19 cellular contexts compared by ENCODE assay signal in genomic region chr7:24734306-24734705, GRCh38. TPM values are rescaled to one million over a fixed set of nuclear protein-coding genes. Genes with fewer than 3 reads are reported as not detected.
A peak's percentile ranks its signal among the peaks of the same experiment; 100 is the strongest.
DNase-seq lines count a peak whose midpoint lies in the region; ATAC-seq and TF ChIP-seq lines count a peak whose summit lies in the region.
"Had no signal": no experiment of that assay in that cellular context is flagged by ENCODE, and none has a peak within 500 bp of the region (broad histone marks: within the 10 kb centered on the region; RNA-seq: fewer than 3 reads in every experiment).

No MANE protein-coding gene starts in this region.

- no peak overlapping the region for H3K4me3 ChIP-seq in mammary epithelial cell (replicated peaks in 1 of 3; ENCODE audit: insufficient read depth in 1 of 3, low read depth in 2 of 3, low read length in 3 of 3)
- no peak overlapping the region for H3K4me3 ChIP-seq in fibroblast of the aortic adventitia (ENCODE audit: low read depth, low read length)
- H3K4me3 ChIP-seq in uterus: no peak overlapping the region
- no peak overlapping the region for H3K4me3 ChIP-seq in spleen
- H3K4me3 ChIP-seq: BLaER1 had no signal

- dilution Hi-C loops in mammary epithelial cell (cut with HindIII; ENCODE audit: low sequenced_read_pairs): no loop called here

- H3K9ac ChIP-seq in mammary epithelial cell (ENCODE audit: insufficient read depth, low read length): no peak overlapping the region
- H3K9ac ChIP-seq: BLaER1 had no signal

- H3K36me3 ChIP-seq in mammary epithelial cell (ENCODE audit: insufficient read depth, low read length): no peaks in the 10 kb centered on the region
- no peaks in the 10 kb centered on the region for H3K36me3 ChIP-seq in uterus
- H3K36me3 ChIP-seq in spleen: no peaks in the 10 kb centered on the region
- H3K36me3 ChIP-seq: BLaER1 had no signal

- peaks cover 7% of the 10 kb centered on the region for H3K9me3 ChIP-seq in mammary epithelial cell (replicated peaks; ENCODE audit: insufficient read depth, low read length)
- peaks cover 0 to 4% of the 10 kb centered on the region in 2 donors for H3K9me3 ChIP-seq in uterus
- peaks cover 4% of the 10 kb centered on the region for H3K9me3 ChIP-seq in CD4-positive, alpha-beta T cell (ENCODE audit: control insufficient read depth, low read length)
- H3K9me3 ChIP-seq in spleen: peaks cover 0 to 26% (median 12%) of the 10 kb centered on the region in 8 donors

- H3K27ac ChIP-seq in mammary epithelial cell (ENCODE audit: insufficient read depth, low read depth, low read length) (peak overlapping the region; percentile 82), uterus (peak overlapping the region; percentile 42 to 66), spleen (no peak overlapping the region)
- H3K27ac ChIP-seq in CD4-positive, alpha-beta T cell (ENCODE audit: low read depth, low read length): no peak overlapping the region
- H3K27ac ChIP-seq: 22Rv1, BLaER1 had no signal

- H3K4me1 ChIP-seq in mammary epithelial cell (ENCODE audit: insufficient read depth, low read length) (peaks cover 21% of the 10 kb centered on the region), uterus (no peaks in the 10 kb centered on the region), spleen (peaks cover 0 to 7% (median 2%) of the 10 kb centered on the region in 6 donors)

- no peak overlapping the region for H3K4me2 ChIP-seq in mammary epithelial cell (ENCODE audit: insufficient read depth, low read depth, low read length)
- H3K4me2 ChIP-seq: BLaER1 had no signal

- TF ChIP-seq CTCF in mammary epithelial cell (conservative IDR thresholded peaks at IDR 0.05 in 1 of 2, IDR thresholded peaks at IDR 0.05 in 1 of 2; ENCODE audit: extremely low read depth in 1 of 2, insufficient read depth in 1 of 2, low read depth in 1 of 2, low read length in 2 of 2) (no peak), MCF 10A (IDR thresholded peaks at IDR 0.05; ENCODE audit: unreplicated experiment) (no peak), fibroblast of the aortic adventitia (IDR thresholded peaks at IDR 0.05; ENCODE audit: insufficient read depth, low read length) (no peak), uterus (IDR thresholded peaks at IDR 0.05) (no peak), spleen (IDR thresholded peaks at IDR 0.05 in 8 of 11, conservative IDR thresholded peaks at IDR 0.05 in 3 of 11) (no peak)
- no peak for TF ChIP-seq CTCF in CD4-positive, alpha-beta T cell (IDR thresholded peaks at IDR 0.05)

- DNase-seq in mammary epithelial cell (no peak), MCF 10A (ENCODE audit: unreplicated experiment) (no peak), fibroblast of the aortic adventitia (ENCODE audit: low read depth) (peak; percentile 65), uterus (no peak), spleen (no peak)
- no peak for DNase-seq in central memory CD8-positive, alpha-beta T cell (ENCODE audit: low spot score in 2 of 2)
- no peak for DNase-seq in CD4-positive, alpha-beta T cell
- DNase-seq: CD8-positive, alpha-beta memory T cell; DND-41; GF-D8; H7; NCI-H2029; NCI-H2171 treated with DMSO at 0.1 percent for 48 hours; NCI-H748 treated with DMSO at 0.1 percent for 48 hours; PC-3 had no signal

- peaks cover 21% of the 10 kb centered on the region for H3K4me1 Mint-ChIP-seq in MCF 10A (ENCODE audit: insufficient read depth, unreplicated experiment)
- H3K4me1 Mint-ChIP-seq in central memory CD8-positive, alpha-beta T cell: no peaks in the 10 kb centered on the region
- no peaks in the 10 kb centered on the region for H3K4me1 Mint-ChIP-seq in CD4-positive, alpha-beta T cell (ENCODE audit: low read depth)
- H3K4me1 Mint-ChIP-seq: CD8-positive, alpha-beta memory T cell; IgD-negative memory B cell had no signal

- TF ChIP-seq POLR2A in uterus (IDR thresholded peaks at IDR 0.05): no peak
- TF ChIP-seq POLR2A in spleen (IDR thresholded peaks at IDR 0.05): no peak

- H3K27me3 Mint-ChIP-seq in MCF 10A (ENCODE audit: insufficient read depth, unreplicated experiment): no peaks in the 10 kb centered on the region
- peaks cover 72% of the 10 kb centered on the region for H3K27me3 Mint-ChIP-seq in central memory CD8-positive, alpha-beta T cell
- peaks cover 15% of the 10 kb centered on the region for H3K27me3 Mint-ChIP-seq in CD4-positive, alpha-beta T cell
- H3K27me3 Mint-ChIP-seq: IgD-negative memory B cell had no signal

- no peaks in the 10 kb centered on the region for H3K9me3 Mint-ChIP-seq in MCF 10A (ENCODE audit: unreplicated experiment)
- H3K9me3 Mint-ChIP-seq in central memory CD8-positive, alpha-beta T cell: no peaks in the 10 kb centered on the region
- H3K9me3 Mint-ChIP-seq in CD4-positive, alpha-beta T cell: peaks cover 12% of the 10 kb centered on the region

- CTCF ChIA-PET in mammary epithelial cell (lab: Charles Lee; ENCODE audit: low non-redundant PET): no interaction called here
- CTCF ChIA-PET in MCF 10A (lab: Yijun Ruan, JAX): interaction anchor here (0.6 kb wide), 1 partner anchor 20 kb away, joined by 3 read pairs; no protein-coding TSS in a partner anchor
- CTCF ChIA-PET in CD4-positive, alpha-beta T cell (lab: Charles Lee): no interaction called here

- no peaks in the 10 kb centered on the region for H4K20me1 ChIP-seq in mammary epithelial cell (ENCODE audit: insufficient read depth, low read length)
- H4K20me1 ChIP-seq: BLaER1 had no signal

- in situ Hi-C loops in mammary epithelial cell (cut with MboI; ENCODE audit: low sequenced_read_pairs in 2 of 2): no loop called here

- intact Hi-C loops in mammary epithelial cell (cut with micrococcal nuclease) (no loop called here), MCF 10A (cut with micrococcal nuclease) (no loop called here), uterus (cut with DNase I; ENCODE audit: low total_unique reads) (no loop called here), spleen (cut with DNase I; ENCODE audit: low total_unique reads) (no loop called here)
- intact Hi-C loops in CD4-positive, alpha-beta T cell (cut with DNase I, micrococcal nuclease): no loop called here

- no peak overlapping the region for H2AFZ ChIP-seq in mammary epithelial cell (ENCODE audit: low read depth, low read length)

- POLR2A ChIA-PET in MCF 10A (lab: Yijun Ruan, JAX): interaction anchor here (0.6 to 2.5 kb wide), 5 partner anchors 8 to 1354 kb away, joined by 4 to 7 read pairs (median 4); no protein-coding TSS in a partner anchor
- POLR2A ChIA-PET in CD4-positive, alpha-beta T cell (lab: Charles Lee): no interaction called here

- H3K79me2 ChIP-seq in mammary epithelial cell (ENCODE audit: insufficient read depth, low read length): peaks cover 75% of the 10 kb centered on the region

- H3K27me3 ChIP-seq in mammary epithelial cell (ENCODE audit: insufficient read depth, low read length): no peaks in the 10 kb centered on the region
- no peaks in the 10 kb centered on the region for H3K27me3 ChIP-seq in uterus
- H3K27me3 ChIP-seq in CD4-positive, alpha-beta T cell (ENCODE audit: control insufficient read depth, insufficient read depth, low read length): peaks cover 4% of the 10 kb centered on the region
- peaks cover 0 to 31% (median 0%) of the 10 kb centered on the region in 7 donors for H3K27me3 ChIP-seq in spleen (replicated peaks in 1 of 7)
- H3K27me3 ChIP-seq: BLaER1 had no signal

- no peak overlapping the region for H3K4me3 Mint-ChIP-seq in MCF 10A (ENCODE audit: unreplicated experiment)
- H3K4me3 Mint-ChIP-seq in central memory CD8-positive, alpha-beta T cell: no peak overlapping the region
- no peak overlapping the region for H3K4me3 Mint-ChIP-seq in CD4-positive, alpha-beta T cell
- H3K4me3 Mint-ChIP-seq: CD8-positive, alpha-beta memory T cell; IgD-negative memory B cell had no signal

- no peak for ATAC-seq in central memory CD8-positive, alpha-beta T cell (replicated peaks; ENCODE audit: extremely low read depth, poor library complexity, severe bottlenecking)
- ATAC-seq in CD4-positive, alpha-beta T cell (ENCODE audit: poor library complexity): no peak
- no peak for ATAC-seq in HG02642 (IDR thresholded peaks at IDR 0.05; ENCODE audit: poor library complexity, unreplicated experiment)
- ATAC-seq: PC-3 had no signal

- H3K27ac Mint-ChIP-seq in MCF 10A (ENCODE audit: low read depth, unreplicated experiment): no peak overlapping the region
- peak overlapping the region; percentile 26 for H3K27ac Mint-ChIP-seq in central memory CD8-positive, alpha-beta T cell (ENCODE audit: low read depth)
- H3K27ac Mint-ChIP-seq in CD4-positive, alpha-beta T cell: no peak overlapping the region
- H3K27ac Mint-ChIP-seq: CD8-positive, alpha-beta memory T cell; IgD-negative memory B cell had no signal

- BruUV-seq in mammary epithelial cell (replicated peaks; lab: Mats Ljungman, UMichigan) (no TSS peak), MCF 10A (replicated peaks; lab: Mats Ljungman, UMichigan) (no TSS peak)

- peaks cover 11% of the 10 kb centered on the region for H3K36me3 Mint-ChIP-seq in MCF 10A (ENCODE audit: insufficient read depth, unreplicated experiment)
- no peaks in the 10 kb centered on the region for H3K36me3 Mint-ChIP-seq in central memory CD8-positive, alpha-beta T cell (ENCODE audit: insufficient read depth)
- H3K36me3 Mint-ChIP-seq in CD4-positive, alpha-beta T cell (ENCODE audit: low read depth): no peaks in the 10 kb centered on the region
- H3K36me3 Mint-ChIP-seq: CD8-positive, alpha-beta memory T cell had no signal

RNA-seq across cellular contexts. Expression of gene GSDME, which starts 23.0 kb away (rescaled TPM):
- total RNA-seq in mammary epithelial cell: 10 to 100 TPM; 76.8 to 95.6 TPM
- polyA plus RNA-seq in mammary epithelial cell: 56.3 TPM
- 84.2 TPM for polyA minus RNA-seq in mammary epithelial cell
- total RNA-seq in MCF 10A (2022): 41.6 and 46.1 TPM in 2 replicates
- total RNA-seq in fibroblast of the aortic adventitia (ENCODE audit: low replicate concordance): 43.3 and 59.9 TPM in 2 replicates
- total RNA-seq in uterus: 10 to 100 TPM; 10.8 to 25.5 (median 20.8) TPM
- under 1 TPM in 1 of 2 experiments, not detected in 1; 0.19 TPM for total RNA-seq in CD4-positive, alpha-beta T cell
- total RNA-seq in spleen: 1 to 10 TPM; 2.3 to 9.7 (median 4.3) TPM
- polyA plus RNA-seq in spleen: 1 to 10 TPM; 2.3 to 6.0 (median 4.1) TPM

Comparison
In these comparisons a context has a peak if more than half of its experiments do, and no peak if none do; other contexts are left out.
1. H3K27ac ChIP-seq: peak in mammary epithelial cell (single experiment) and uterus (2 of 2); none in CD4-positive, alpha-beta T cell (single experiment) and spleen (0 of 8).